ENCODE assay signal across 10 cellular contexts in the genomic region with DNA sequence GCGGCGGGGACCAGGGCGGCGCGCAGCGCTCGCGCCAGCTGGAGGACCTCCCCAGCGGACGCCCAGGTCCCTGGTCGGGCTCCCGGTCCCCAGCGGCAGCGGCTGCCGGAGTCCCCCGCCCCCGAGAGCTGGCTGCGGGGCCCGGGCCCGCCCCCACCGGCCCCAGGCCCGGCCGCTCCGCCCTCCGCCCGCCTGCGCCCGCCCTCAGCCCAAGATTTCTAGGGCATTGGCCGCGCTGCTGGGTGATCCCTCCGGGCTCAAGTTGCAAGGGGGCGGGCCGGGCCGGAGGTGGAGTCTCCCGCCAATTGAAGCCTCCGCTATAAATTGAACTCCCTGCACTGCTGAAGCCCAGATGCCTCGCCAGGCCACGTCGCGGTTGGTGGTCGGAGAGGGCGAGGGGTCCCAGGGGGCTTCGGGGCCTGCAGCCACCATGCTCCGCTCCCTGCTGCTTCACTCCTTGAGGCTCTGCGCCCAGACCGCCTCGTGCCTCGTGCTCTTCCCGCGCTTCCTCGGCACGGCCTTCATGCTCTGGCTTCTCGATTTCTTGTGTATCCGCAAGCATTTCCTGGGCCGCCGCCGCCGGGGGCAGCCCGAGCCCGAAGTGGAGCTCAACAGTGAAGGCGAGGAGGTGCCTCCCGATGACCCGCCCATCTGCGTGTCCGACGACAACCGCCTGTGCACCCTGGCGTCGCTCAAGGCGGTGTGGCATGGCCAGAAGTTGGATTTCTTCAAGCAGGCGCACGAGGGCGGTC. TPM values are rescaled to one million over a fixed set of nuclear protein-coding genes. Genes with fewer than 3 reads are reported as not detected.
A peak's percentile ranks its signal among the peaks of the same experiment; 100 is the strongest.
DNase-seq lines count a peak whose midpoint lies in the region; ATAC-seq and TF ChIP-seq lines count a peak whose summit lies in the region.
"Had no signal": no experiment of that assay in that cellular context is flagged by ENCODE, and none has a peak within 500 bp of the region (broad histone marks: within the 10 kb centered on the region; RNA-seq: fewer than 3 reads in every experiment).

A gene (plus strand): TSS at position 351 of the 752 bp plus-strand sequence.

- H3K4me3 ChIP-seq in Panc1 (ENCODE audit: low read depth in 2 of 2, low read length in 2 of 2) (peak within 1 kb of the TSS; percentile 47 to 67; a peak in 3 of 4 replicates), tibial artery (peak within 1 kb of the TSS; percentile 47 to 51)

- no peaks in the 10 kb centered on the region for H3K36me3 ChIP-seq in Panc1 (ENCODE audit: control insufficient read depth, insufficient read depth, low read length)
- H3K36me3 ChIP-seq in tibial artery = no peaks in the 10 kb centered on the region

- peaks cover 3% of the 10 kb centered on the region for H3K36me3 Mint-ChIP-seq in activated T-cell treated with anti-CD3 and anti-CD28 coated beads, Interleukin-2, amount 50 U/mL, for 24 hours (ENCODE audit: low read depth)
- H3K36me3 Mint-ChIP-seq in stimulated activated effector memory CD8-positive, alpha-beta T cell treated with anti-CD3 and anti-CD28 coated beads, Interleukin-12 subunit alpha, Interleukin-12 subunit beta, amount 100 ng/mL, for 72 hours = peaks cover 7% of the 10 kb centered on the region

- H3K9me3 ChIP-seq in Panc1 (ENCODE audit: control insufficient read depth, insufficient read depth, low read depth, low read length) = no peaks in the 10 kb centered on the region
- H3K9me3 ChIP-seq in tibial artery = peaks cover 0 to 12% (median 12%) of the 10 kb centered on the region in 3 donors

- TF ChIP-seq CTCF in Panc1 (IDR thresholded peaks at IDR 0.05) (no peak), tibial artery (IDR thresholded peaks at IDR 0.05) (no peak)

- peaks cover 3% of the 10 kb centered on the region for H3K9me3 Mint-ChIP-seq in activated T-cell treated with anti-CD3 and anti-CD28 coated beads, Interleukin-2, amount 50 U/mL, for 24 hours
- H3K9me3 Mint-ChIP-seq in stimulated activated effector memory CD8-positive, alpha-beta T cell treated with anti-CD3 and anti-CD28 coated beads, Interleukin-12 subunit alpha, Interleukin-12 subunit beta, amount 100 ng/mL, for 72 hours = peaks cover 2% of the 10 kb centered on the region

- H3K27ac ChIP-seq in Panc1 (ENCODE audit: low read length) = no peak within 1 kb of the TSS
- no peak within 1 kb of the TSS for H3K27ac ChIP-seq in tibial artery

- H3K4me1 Mint-ChIP-seq in activated T-cell treated with anti-CD3 and anti-CD28 coated beads, Interleukin-2, amount 50 U/mL, for 24 hours (ENCODE audit: low read depth) = peaks cover 8% of the 10 kb centered on the region
- H3K4me1 Mint-ChIP-seq in stimulated activated effector memory CD8-positive, alpha-beta T cell treated with anti-CD3 and anti-CD28 coated beads, Interleukin-12 subunit alpha, Interleukin-12 subunit beta, amount 100 ng/mL, for 72 hours = peaks cover 24% of the 10 kb centered on the region

- ATAC-seq in Panc1 = no peak
- peak; percentile 60 for ATAC-seq in left colon
- no peak for ATAC-seq in stimulated activated effector memory CD8-positive, alpha-beta T cell treated with anti-CD3 and anti-CD28 coated beads, Interleukin-12 subunit alpha, Interleukin-12 subunit beta, amount 100 ng/mL, for 72 hours
- no peak for ATAC-seq in HG03520 (IDR thresholded peaks at IDR 0.05; ENCODE audit: unreplicated experiment)

- POLR2A ChIA-PET in Panc1 (lab: Charles Lee) = no interaction called here

- peak within 1 kb of the TSS; percentile 83 for H3K27ac Mint-ChIP-seq in activated T-cell treated with anti-CD3 and anti-CD28 coated beads, Interleukin-2, amount 50 U/mL, for 24 hours
- no peak within 1 kb of the TSS for H3K27ac Mint-ChIP-seq in stimulated activated effector memory CD8-positive, alpha-beta T cell treated with anti-CD3 and anti-CD28 coated beads, Interleukin-12 subunit alpha, Interleukin-12 subunit beta, amount 100 ng/mL, for 72 hours

- no peak within 1 kb of the TSS for H3K4me3 Mint-ChIP-seq in activated T-cell treated with anti-CD3 and anti-CD28 coated beads, Interleukin-2, amount 50 U/mL, for 24 hours
- H3K4me3 Mint-ChIP-seq in stimulated activated effector memory CD8-positive, alpha-beta T cell treated with anti-CD3 and anti-CD28 coated beads, Interleukin-12 subunit alpha, Interleukin-12 subunit beta, amount 100 ng/mL, for 72 hours = no peak within 1 kb of the TSS

- peaks cover 79% of the 10 kb centered on the region for H3K27me3 Mint-ChIP-seq in activated T-cell treated with anti-CD3 and anti-CD28 coated beads, Interleukin-2, amount 50 U/mL, for 24 hours

- intact Hi-C loops in Panc1 (cut with micrococcal nuclease; ENCODE audit: unreplicated experiment) = no loop called here
- intact Hi-C loops in left colon (cut with DNase I, micrococcal nuclease) = no loop called here
- intact Hi-C loops in tibial artery (cut with DNase I; ENCODE audit: low total_unique reads) = no loop called here

- no TSS peak for BruUV-seq in Panc1 (replicated peaks; lab: Mats Ljungman, UMichigan)

- CTCF ChIA-PET in Panc1 (lab: Charles Lee) = no interaction called here

- DNase-seq in activated T-cell treated with anti-CD3 and anti-CD28 coated beads, Interleukin-2, amount 50 U/mL, for 24 hours = no peak
- no peak for DNase-seq in activated T-cell treated with anti-CD3 and anti-CD28 coated beads, Interleukin-2, amount 50 U/mL, for 1 hour
- DNase-seq in Panc1 (ENCODE audit: low read depth, low spot score) (no peak), left colon (peak in 1 of 2 donors; percentile 45), tibial artery (peak; percentile 56 to 78), KG1 (lab: John Stamatoyannopoulos, UW) (no peak)
- no peak for DNase-seq in stimulated activated effector memory CD8-positive, alpha-beta T cell treated with anti-CD3 and anti-CD28 coated beads, Interleukin-12 subunit alpha, Interleukin-12 subunit beta, amount 100 ng/mL, for 72 hours (ENCODE audit: low spot score in 2 of 2)
- DNase-seq: NCI-H1417 had no signal

- in situ Hi-C loops in Panc1 (cut with HindIII; ENCODE audit: low pct_unique_long_range_greater_than_20kb, low sequenced_read_pairs) = no loop called here

- H3K4me1 ChIP-seq in Panc1 (ENCODE audit: control insufficient read depth, insufficient read depth, low read length) (no peaks in the 10 kb centered on the region), tibial artery (peaks cover 0 to 34% (median 4%) of the 10 kb centered on the region in 4 donors)

- no peaks in the 10 kb centered on the region for H3K27me3 ChIP-seq in Panc1 (ENCODE audit: control insufficient read depth, insufficient read depth, low read length)
- peaks cover 0 to 91% of the 10 kb centered on the region in 2 donors for H3K27me3 ChIP-seq in tibial artery

RNA-seq across cellular contexts. Expression of the gene that starts here (rescaled TPM):
- total RNA-seq in Panc1 (2021; ENCODE audit: unreplicated experiment) (4.4 TPM), left colon (1 to 10 TPM in 1 of 2 donors, under 1 TPM in 1; 0.73 to 1.0 TPM)
- 19.2 TPM for polyA plus RNA-seq in Panc1 (2012; ENCODE audit: insufficient read length)
- total RNA-seq: activated CD8-positive, alpha-beta memory T cell treated with anti-CD3 and anti-CD28 coated beads for 36 hours had no signal

Comparison
In these comparisons a context has a peak if more than half of its experiments do, and no peak if none do; other contexts are left out.
1. DNase-seq: peak in tibial artery (2 of 2); none in activated T-cell treated with anti-CD3 and anti-CD28 coated beads, Interleukin-2, amount 50 U/mL, for 24 hours (single experiment), activated T-cell treated with anti-CD3 and anti-CD28 coated beads, Interleukin-2, amount 50 U/mL, for 1 hour (single experiment), Panc1 (single experiment), stimulated activated effector memory CD8-positive, alpha-beta T cell treated with anti-CD3 and anti-CD28 coated beads, Interleukin-12 subunit alpha, Interleukin-12 subunit beta, amount 100 ng/mL, for 72 hours (0 of 2) and KG1 (single experiment).